In the genomic region with DNA sequence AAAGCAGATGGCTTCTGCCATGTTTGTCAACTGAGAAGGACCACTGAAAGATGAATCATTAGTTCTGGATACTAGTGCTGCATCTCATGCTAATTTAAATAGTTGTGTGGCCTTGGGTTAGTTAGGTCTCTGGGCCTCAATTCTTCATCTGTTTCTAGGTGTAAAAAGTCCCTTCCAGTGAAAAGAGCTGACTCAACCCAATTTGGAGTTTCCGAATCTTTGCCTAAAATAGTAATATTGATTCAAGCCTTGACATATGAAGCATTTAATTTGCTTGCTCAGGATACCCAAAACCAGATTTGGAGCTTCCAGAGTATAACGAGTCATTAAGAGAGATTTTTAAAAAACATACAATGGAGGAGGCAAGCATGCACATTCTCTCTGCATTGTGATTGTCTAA, we compare ENCODE assay signal across 20 cellular contexts.
DNase-seq lines count a peak whose midpoint lies in the region; ATAC-seq, FAIRE-seq and TF ChIP-seq lines count a peak whose summit lies in the region.
"Had no signal": no experiment of that assay in that cellular context is flagged by ENCODE, and none has a peak within 500 bp of the region (broad histone marks: within the 10 kb centered on the region; RNA-seq: fewer than 3 reads in every experiment).

No MANE protein-coding gene starts in this region.

- in situ Hi-C loops in IMR-90 (cut with MboI; ENCODE audit: low sequenced_read_pairs) = no loop called here

- H4K8ac ChIP-seq in IMR-90 (ENCODE audit: low read depth in 2 of 2, low read length in 2 of 2) = no peak overlapping the region

- TF ChIP-seq POLR2A in A549 (IDR thresholded peaks at IDR 0.05; ENCODE audit: low read length) (no peak), IMR-90 (IDR thresholded peaks at IDR 0.05; ENCODE audit: low read depth, low read length) (no peak)

- no peaks in the 10 kb centered on the region for H3K27me3 ChIP-seq in IMR-90 (ENCODE audit: control insufficient read depth, insufficient read depth, low read length)

- H3K27me3 Mint-ChIP-seq in activated T-helper 17 cell treated with anti-CD3 and anti-CD28 coated beads, Interleukin-2, amount 50 U/mL, for 72 hours = peaks cover 7% of the 10 kb centered on the region

- no peak overlapping the region for H2AK5ac ChIP-seq in IMR-90 (ENCODE audit: low read depth, low read length)

- no peak for TF ChIP-seq EP300 in A549 (IDR thresholded peaks at IDR 0.05)

- H3K79me1 ChIP-seq in IMR-90 (ENCODE audit: low read depth in 1 of 2, low read length in 2 of 2) = no peaks in the 10 kb centered on the region

- no peak overlapping the region for H4K91ac ChIP-seq in IMR-90 (ENCODE audit: insufficient read depth, low read depth, low read length)

- H3K4me1 Mint-ChIP-seq in activated T-helper 17 cell treated with anti-CD3 and anti-CD28 coated beads, Interleukin-2, amount 50 U/mL, for 72 hours = peaks cover 9% of the 10 kb centered on the region

- H3K4ac ChIP-seq in IMR-90 (ENCODE audit: low read depth, low read length) = no peak overlapping the region

- no peaks in the 10 kb centered on the region for H3K9me3 Mint-ChIP-seq in activated T-helper 17 cell treated with anti-CD3 and anti-CD28 coated beads, Interleukin-2, amount 50 U/mL, for 72 hours
- H3K9me3 Mint-ChIP-seq: CD4-positive, alpha-beta T cell; H9 had no signal

- no peak overlapping the region for H3K23ac ChIP-seq in IMR-90 (ENCODE audit: low read depth, low read length)

- no peak overlapping the region for H2BK120ac ChIP-seq in IMR-90 (ENCODE audit: low read depth, low read length)

- H2BK20ac ChIP-seq in IMR-90 (ENCODE audit: low read depth, low read length) = no peak overlapping the region

- no peak overlapping the region for H3K9ac ChIP-seq in IMR-90 (ENCODE audit: low read depth, low read length)
- H3K9ac ChIP-seq: GM23248 had no signal

- no peaks in the 10 kb centered on the region for H3K36me3 ChIP-seq in IMR-90 (ENCODE audit: control insufficient read depth, insufficient read depth, low read length)

- H3K4me2 ChIP-seq in A549 = no peak overlapping the region
- H3K4me2 ChIP-seq in IMR-90 (ENCODE audit: low read depth, low read length) = no peak overlapping the region

- no peaks in the 10 kb centered on the region for H4K20me1 ChIP-seq in IMR-90 (ENCODE audit: insufficient read depth, low read length)

- H2BK15ac ChIP-seq in IMR-90 (ENCODE audit: low read depth, low read length) = no peak overlapping the region

- TF ChIP-seq RAD21 in A549 (conservative IDR thresholded peaks at IDR 0.05 in 1 of 2, IDR thresholded peaks at IDR 0.05 in 1 of 2) (no peak), IMR-90 (IDR thresholded peaks at IDR 0.05; ENCODE audit: low read length) (no peak)

- no peaks in the 10 kb centered on the region for H3K36me3 Mint-ChIP-seq in activated T-helper 17 cell treated with anti-CD3 and anti-CD28 coated beads, Interleukin-2, amount 50 U/mL, for 72 hours (ENCODE audit: low read depth)

- WGBS in A549 (ENCODE audit: missing lambda C conversion rate) = 20% methylated on average over 2 of the region's 2 CpGs
- no CpG with 5 or more reads among the region's 2 CpGs for WGBS in IMR-90 (ENCODE audit: extremely low coverage in 2 of 2, insufficient read length in 1 of 2), 2 experiments

- H3K18ac ChIP-seq in IMR-90 (ENCODE audit: low read depth, low read length) = no peak overlapping the region

- no peak for TF ChIP-seq CTCF in A549 (IDR thresholded peaks at IDR 0.05)
- no peak for TF ChIP-seq CTCF in IMR-90 (conservative IDR thresholded peaks at IDR 0.05; ENCODE audit: low read depth, low read length)

- DNase-seq in A549 (ENCODE audit: low read depth in 1 of 2, low spot score in 1 of 2) (no peak), IMR-90 (no peak), anterior cingulate cortex (lab: John Stamatoyannopoulos, UW) (no peak), CD1c-positive myeloid dendritic cell (ENCODE audit: extremely low spot score) (no peak), KG1 (lab: John Stamatoyannopoulos, UW) (no peak)
- DNase-seq: 8988T; CD4-positive, alpha-beta T cell; CD8-positive, alpha-beta memory T cell; DMS 273 treated with DMSO at 0.1 percent for 48 hours; DMS79; EL; GDM1; GM23248; H9 had no signal

- no peak overlapping the region for H3K14ac ChIP-seq in IMR-90 (replicated peaks; ENCODE audit: low read depth, low read length)

- H3K4me3 ChIP-seq in A549 (no peak overlapping the region), IMR-90 (ENCODE audit: insufficient read depth, low read depth, low read length) (no peak overlapping the region)
- H3K4me3 ChIP-seq: GM12878, GM23248 had no signal

- POLR2A ChIA-PET in A549 (lab: Yijun Ruan, JAX) (no interaction called here), IMR-90 (lab: Charles Lee; ENCODE audit: unreplicated experiment) (no interaction called here)

- H2AFZ ChIP-seq in IMR-90 (replicated peaks; ENCODE audit: low read length, poor library complexity) = no peak overlapping the region
- H2AFZ ChIP-seq: GM23248 had no signal

- H2AK9ac ChIP-seq in IMR-90 (replicated peaks; ENCODE audit: low read depth, low read length, poor library complexity) = no peak overlapping the region

- no TSS peak for BruUV-seq in IMR-90 (replicated peaks; lab: Mats Ljungman, UMichigan)

- H3K9me3 ChIP-seq in A549 = no peaks in the 10 kb centered on the region
- H3K9me3 ChIP-seq in IMR-90 (ENCODE audit: control insufficient read depth, insufficient read depth, low read length) = no peaks in the 10 kb centered on the region

- CTCF ChIA-PET in A549 (lab: Yijun Ruan, JAX) = no interaction called here
- CTCF ChIA-PET in IMR-90 (lab: Yijun Ruan, JAX) = no interaction called here

- H3K27ac ChIP-seq in A549 (no peak overlapping the region), IMR-90 (ENCODE audit: insufficient read depth, low read length) (no peak overlapping the region)
- H3K27ac ChIP-seq: C4-2B, GM23248 had no signal

- H3K27ac Mint-ChIP-seq in activated T-helper 17 cell treated with anti-CD3 and anti-CD28 coated beads, Interleukin-2, amount 50 U/mL, for 72 hours = no peak overlapping the region
- H3K27ac Mint-ChIP-seq: CD4-positive, alpha-beta T cell; CD8-positive, alpha-beta memory T cell had no signal

- no peak for ATAC-seq in A549
- ATAC-seq in IMR-90 (ENCODE audit: low read depth) = no peak
- peak; percentile 18 for ATAC-seq in activated T-helper 17 cell treated with anti-CD3 and anti-CD28 coated beads, Interleukin-2, amount 50 U/mL, for 72 hours (replicated peaks)
- ATAC-seq: GM12878, HCT116 had no signal

- FAIRE-seq in A549 (lab: Jason Lieb, UNC) = no peak
- FAIRE-seq: D721Med, GM12878, GM19239 had no signal

- no peaks in the 10 kb centered on the region for H3K9me1 ChIP-seq in IMR-90 (ENCODE audit: insufficient read depth, low read length)

- no peak overlapping the region for H4K5ac ChIP-seq in IMR-90 (ENCODE audit: low read depth, low read length)

- H3K4me1 ChIP-seq in A549 (no peaks in the 10 kb centered on the region), IMR-90 (ENCODE audit: control insufficient read depth, insufficient read depth, low read length) (no peaks in the 10 kb centered on the region)

- no peak overlapping the region for H3K4me3 Mint-ChIP-seq in activated T-helper 17 cell treated with anti-CD3 and anti-CD28 coated beads, Interleukin-2, amount 50 U/mL, for 72 hours
- H3K4me3 Mint-ChIP-seq: CD4-positive, alpha-beta T cell; CD8-positive, alpha-beta memory T cell; H9 had no signal

- H3K56ac ChIP-seq in IMR-90 (ENCODE audit: extremely low read depth, insufficient read depth, low read length) = no peak overlapping the region

- intact Hi-C loops in IMR-90 (cut with micrococcal nuclease) = no loop called here

- dilution Hi-C loops in IMR-90 (cut with HindIII; ENCODE audit: low sequenced_read_pairs, unreplicated experiment) = no loop called here

- H2BK5ac ChIP-seq in IMR-90 (ENCODE audit: low read depth, low read length, poor library complexity, severe bottlenecking) = no peak overlapping the region

TF ChIP-seq in A549, 52 proteins besides CTCF, POLR2A, EP300 and RAD21:
- no peak for TF ChIP-seq GATA3 (IDR thresholded peaks at IDR 0.05; ENCODE audit: borderline replicate concordance)
- TF ChIP-seq MAFK (IDR thresholded peaks at IDR 0.05; ENCODE audit: partially characterized antibody) = peak; percentile 38

TF ChIP-seq in IMR-90, 13 proteins besides CTCF, POLR2A, EP300 and RAD21:
- TF ChIP-seq NFE2L2 (IDR thresholded peaks at IDR 0.05; ENCODE audit: low read depth, low read length) (no peak), MAFK (IDR thresholded peaks at IDR 0.05; ENCODE audit: low read depth, low read length) (peak; percentile 46), FOS (IDR thresholded peaks at IDR 0.05; ENCODE audit: low read depth, low read length) (no peak)
